9 cellular contexts compared by ENCODE assay signal in the genomic region with DNA sequence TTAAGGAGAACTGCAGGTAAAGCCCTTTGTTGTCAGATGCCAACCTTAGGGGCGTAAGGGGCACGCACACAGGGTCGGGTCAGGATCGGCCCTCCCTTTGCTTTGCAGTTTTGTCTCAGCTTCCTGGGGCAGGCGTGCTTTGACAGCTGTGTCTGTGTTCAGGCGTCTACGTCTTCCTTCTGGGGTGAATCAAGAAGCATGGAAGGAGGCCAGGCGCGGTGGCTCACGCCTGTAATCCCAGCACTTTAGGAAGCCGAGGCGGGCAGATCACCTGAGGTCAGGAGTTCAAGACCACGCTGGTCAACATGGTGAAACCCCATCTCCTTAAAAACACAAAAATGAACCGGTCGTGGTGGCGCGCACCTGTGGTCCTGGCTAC. TPM values are rescaled to one million over a fixed set of nuclear protein-coding genes. Genes with fewer than 3 reads are reported as not detected.
DNase-seq lines count a peak whose midpoint lies in the region; ATAC-seq, FAIRE-seq and TF ChIP-seq lines count a peak whose summit lies in the region.
"Had no signal": no experiment of that assay in that cellular context is flagged by ENCODE, and none has a peak within 500 bp of the region (broad histone marks: within the 10 kb centered on the region; RNA-seq: fewer than 3 reads in every experiment).

No MANE protein-coding gene starts in this region.

- peaks cover 52% of the 10 kb centered on the region for H3K4me1 Mint-ChIP-seq in activated T-cell treated with anti-CD3 and anti-CD28 coated beads, Interleukin-2, amount 50 U/mL, for 4 hours (ENCODE audit: low read depth)
- H3K4me1 Mint-ChIP-seq in activated T-helper 2 cell treated with anti-CD3 and anti-CD28 coated beads, Interferon-gamma antibody, Interleukin-2, Interleukin-4, amounts not matched to agents 10 μg/mL and 5 μg/mL and 100 μg/mL, durations not matched to agents 14 hours and 24 hours and 36 hours (ENCODE audit: low read depth): peaks cover 36% of the 10 kb centered on the region

- no peaks in the 10 kb centered on the region for H3K9me1 ChIP-seq in keratinocyte (ENCODE audit: control insufficient read depth, extremely low read depth, insufficient read depth, low read length)

- dilution Hi-C loops in keratinocyte (cut with MboI; ENCODE audit: extremely low pct_ligation_motif_present, low sequenced_read_pairs): no loop called here

- H3K36me3 ChIP-seq in keratinocyte (ENCODE audit: control insufficient read depth in 2 of 2, extremely low read depth in 1 of 2, insufficient read depth in 2 of 2, low read length in 2 of 2): peaks cover 21 to 29% of the 10 kb centered on the region in 2 experiments
- H3K36me3 ChIP-seq in stomach smooth muscle (ENCODE audit: control insufficient read depth in 2 of 2, insufficient read depth in 2 of 2, low read length in 2 of 2): peaks cover 10 to 29% of the 10 kb centered on the region in 2 donors

- ATAC-seq in activated T-cell treated with anti-CD3 and anti-CD28 coated beads, Interleukin-2, amount 50 U/mL, for 4 hours: no peak
- no peak for ATAC-seq in GM21515 (IDR thresholded peaks at IDR 0.05; ENCODE audit: unreplicated experiment)

- peak overlapping the region; percentile 80 for H3K4me2 ChIP-seq in keratinocyte (ENCODE audit: control insufficient read depth, extremely low read depth, insufficient read depth, low read depth, low read length)

- TF ChIP-seq CTCF in keratinocyte (optimal IDR thresholded peaks at IDR 0.05 in 1 of 3, IDR thresholded peaks at IDR 0.05 in 1 of 3, conservative IDR thresholded peaks at IDR 0.05 in 1 of 3; ENCODE audit: extremely low read depth in 1 of 3, insufficient read depth in 2 of 3, low read length in 3 of 3): no peak

- H3K9ac ChIP-seq in keratinocyte (ENCODE audit: control insufficient read depth, extremely low read depth, insufficient read depth, low read length) (no peak overlapping the region), stomach smooth muscle (ENCODE audit: low read length in 2 of 2) (no peak overlapping the region)

- no peak overlapping the region for H2AFZ ChIP-seq in keratinocyte (ENCODE audit: control insufficient read depth, low read length)

- peaks cover 21% of the 10 kb centered on the region for H3K4me1 ChIP-seq in keratinocyte (ENCODE audit: control insufficient read depth, extremely low read depth, insufficient read depth, low read length)
- H3K4me1 ChIP-seq in stomach smooth muscle (ENCODE audit: control insufficient read depth, insufficient read depth, low read length): peaks cover 29% of the 10 kb centered on the region

- intact Hi-C loops in activated T-helper 2 cell treated with anti-CD3 and anti-CD28 coated beads, Interferon-gamma antibody, Interleukin-2, Interleukin-4, amounts not matched to agents 10 μg/mL and 5 μg/mL and 100 μg/mL, durations not matched to agents 14 hours and 24 hours and 36 hours (cut with micrococcal nuclease): loop anchor here (5.0 to 10.0 kb wide), 2 partner anchors 33 to 266 kb away; a partner anchor contains a TSS

- peaks cover 34% of the 10 kb centered on the region for H3K36me3 Mint-ChIP-seq in activated T-cell treated with anti-CD3 and anti-CD28 coated beads, Interleukin-2, amount 50 U/mL, for 4 hours (ENCODE audit: insufficient read depth)
- H3K36me3 Mint-ChIP-seq in activated T-helper 2 cell treated with anti-CD3 and anti-CD28 coated beads, Interferon-gamma antibody, Interleukin-2, Interleukin-4, amounts not matched to agents 10 μg/mL and 5 μg/mL and 100 μg/mL, durations not matched to agents 14 hours and 24 hours and 36 hours (ENCODE audit: low read depth): peaks cover 73% of the 10 kb centered on the region

- no peaks in the 10 kb centered on the region for H3K27me3 Mint-ChIP-seq in activated T-cell treated with anti-CD3 and anti-CD28 coated beads, Interleukin-2, amount 50 U/mL, for 4 hours (ENCODE audit: low read depth)
- no peaks in the 10 kb centered on the region for H3K27me3 Mint-ChIP-seq in activated T-helper 2 cell treated with anti-CD3 and anti-CD28 coated beads, Interferon-gamma antibody, Interleukin-2, Interleukin-4, amounts not matched to agents 10 μg/mL and 5 μg/mL and 100 μg/mL, durations not matched to agents 14 hours and 24 hours and 36 hours (ENCODE audit: low read depth)

- H3K4me3 ChIP-seq in keratinocyte (ENCODE audit: control insufficient read depth in 2 of 3, extremely low read depth in 1 of 3, insufficient read depth in 2 of 3, low read depth in 1 of 3, low read length in 3 of 3): peak overlapping the region; percentile 77 to 81 (median 79)
- H3K4me3 ChIP-seq in stomach smooth muscle (ENCODE audit: low read length in 2 of 2): peak overlapping the region; percentile 71 to 83

- peaks cover 82% of the 10 kb centered on the region for H3K79me2 ChIP-seq in keratinocyte (ENCODE audit: control insufficient read depth, insufficient read depth, low read length)

- H3K27ac Mint-ChIP-seq in activated T-helper 2 cell treated with anti-CD3 and anti-CD28 coated beads, Interferon-gamma antibody, Interleukin-2, Interleukin-4, amounts not matched to agents 10 μg/mL and 5 μg/mL and 100 μg/mL, durations not matched to agents 14 hours and 24 hours and 36 hours: peak overlapping the region; percentile 22

- peaks cover 4% of the 10 kb centered on the region for H4K20me1 ChIP-seq in keratinocyte (ENCODE audit: control insufficient read depth, extremely low read depth, insufficient read depth, low read length)

- no peak for DNase-seq in activated T-cell treated with anti-CD3 and anti-CD28 coated beads, Interleukin-2, amount 50 U/mL, for 4 hours
- no peak for DNase-seq in activated T-cell treated with anti-CD3 and anti-CD28 coated beads, Interleukin-2, amount 50 U/mL, for 1 hour
- no peak for DNase-seq in activated T-helper 2 cell treated with anti-CD3 and anti-CD28 coated beads, Interferon-gamma antibody, Interleukin-2, Interleukin-4, amounts not matched to agents 10 μg/mL and 5 μg/mL and 100 μg/mL, durations not matched to agents 14 hours and 24 hours and 36 hours (ENCODE audit: low spot score)
- DNase-seq in keratinocyte (ENCODE audit: low read depth, low spot score) (no peak), OCI-M2 (lab: John Stamatoyannopoulos, UW; ENCODE audit: unreplicated experiment) (no peak), SW480 (ENCODE audit: low spot score) (no peak)
- DNase-seq: NCI-H187 had no signal

- H3K27ac ChIP-seq in keratinocyte (ENCODE audit: control insufficient read depth, insufficient read depth, low read length): no peak overlapping the region
- H3K27ac ChIP-seq in stomach smooth muscle (ENCODE audit: low read length): no peak overlapping the region

- peak overlapping the region; percentile 85 for H3K4me3 Mint-ChIP-seq in activated T-cell treated with anti-CD3 and anti-CD28 coated beads, Interleukin-2, amount 50 U/mL, for 4 hours
- H3K4me3 Mint-ChIP-seq in activated T-helper 2 cell treated with anti-CD3 and anti-CD28 coated beads, Interferon-gamma antibody, Interleukin-2, Interleukin-4, amounts not matched to agents 10 μg/mL and 5 μg/mL and 100 μg/mL, durations not matched to agents 14 hours and 24 hours and 36 hours (ENCODE audit: low read depth): peak overlapping the region; percentile 81

- H3K9me3 Mint-ChIP-seq in activated T-cell treated with anti-CD3 and anti-CD28 coated beads, Interleukin-2, amount 50 U/mL, for 4 hours: no peaks in the 10 kb centered on the region
- H3K9me3 Mint-ChIP-seq in activated T-helper 2 cell treated with anti-CD3 and anti-CD28 coated beads, Interferon-gamma antibody, Interleukin-2, Interleukin-4, amounts not matched to agents 10 μg/mL and 5 μg/mL and 100 μg/mL, durations not matched to agents 14 hours and 24 hours and 36 hours: peaks cover 7% of the 10 kb centered on the region

- no peaks in the 10 kb centered on the region for H3K27me3 ChIP-seq in keratinocyte (ENCODE audit: control insufficient read depth, extremely low read depth, insufficient read depth, low read length)
- H3K27me3 ChIP-seq in stomach smooth muscle (ENCODE audit: control insufficient read depth in 1 of 2, insufficient read depth in 2 of 2, low read length in 2 of 2): no peaks in the 10 kb centered on the region

- H3K9me3 ChIP-seq in keratinocyte (ENCODE audit: control insufficient read depth, low read depth, low read length) (no peaks in the 10 kb centered on the region), stomach smooth muscle (ENCODE audit: control insufficient read depth in 2 of 2, low read length in 2 of 2) (no peaks in the 10 kb centered on the region)

- FAIRE-seq in keratinocyte (lab: Jason Lieb, UNC): no peak

RNA-seq across cellular contexts. Expression of a gene that starts 1.3 kb away (rescaled TPM):
- 10 to 100 TPM; 38.1 to 43.9 (median 42.0) TPM for total RNA-seq in activated T-cell treated with anti-CD3 and anti-CD28 coated beads, Interleukin-2, amount 50 U/mL, for 4 hours
- 29.0 and 36.1 TPM in 2 replicates for total RNA-seq in activated T-helper 2 cell treated with anti-CD3 and anti-CD28 coated beads, Interferon-gamma antibody, Interleukin-2, Interleukin-4, amounts not matched to agents 10 μg/mL and 5 μg/mL and 100 μg/mL, durations not matched to agents 14 hours and 24 hours and 36 hours
- 7.8 to 13.5 TPM (median 12.2 TPM) in 3 replicates for polyA plus RNA-seq in keratinocyte
- 6.3 TPM for polyA plus RNA-seq in keratinocyte (2011; ENCODE audit: low read depth)
- polyA plus RNA-seq in keratinocyte (2011; cell fraction: cytosol; rRNA removed): 3.9 and 8.9 TPM in 2 replicates
- polyA plus RNA-seq in keratinocyte (2011; cell fraction: nucleus; rRNA removed): 24.4 and 29.3 TPM in 2 replicates
- polyA plus RNA-seq in keratinocyte (2012; ENCODE audit: low replicate concordance): 9.7 and 18.1 TPM in 2 replicates
- polyA minus RNA-seq in keratinocyte: 6.9 to 20.2 TPM (median 9.2 TPM) in 3 replicates
- 8.8 TPM for polyA minus RNA-seq in keratinocyte (2011; cell fraction: cytosol; rRNA and poly(A)+ RNA removed)
- polyA minus RNA-seq in keratinocyte (2011; cell fraction: nucleus; rRNA and poly(A)+ RNA removed): 6.9 and 9.7 TPM in 2 replicates

RNA-seq across cellular contexts. Expression of a gene that starts 1.4 kb away (rescaled TPM):
- total RNA-seq in activated T-cell treated with anti-CD3 and anti-CD28 coated beads, Interleukin-2, amount 50 U/mL, for 4 hours: 10 to 100 TPM; 62.1 to 67.1 (median 63.5) TPM
- 59.0 and 59.1 TPM in 2 replicates for total RNA-seq in activated T-helper 2 cell treated with anti-CD3 and anti-CD28 coated beads, Interferon-gamma antibody, Interleukin-2, Interleukin-4, amounts not matched to agents 10 μg/mL and 5 μg/mL and 100 μg/mL, durations not matched to agents 14 hours and 24 hours and 36 hours
- 29.7 to 37.4 TPM (median 30.4 TPM) in 3 replicates for polyA plus RNA-seq in keratinocyte
- 20.9 TPM for polyA plus RNA-seq in keratinocyte (2011; ENCODE audit: low read depth)
- polyA plus RNA-seq in keratinocyte (2011; cell fraction: cytosol; rRNA removed): 15.8 and 25.3 TPM in 2 replicates
- polyA plus RNA-seq in keratinocyte (2011; cell fraction: nucleus; rRNA removed): 46.0 and 47.3 TPM in 2 replicates
- polyA plus RNA-seq in keratinocyte (2012; ENCODE audit: low replicate concordance): 18.3 and 33.6 TPM in 2 replicates
- polyA minus RNA-seq in keratinocyte: 12.5 to 46.9 TPM (median 15.5 TPM) in 3 replicates
- 21.1 TPM for polyA minus RNA-seq in keratinocyte (2011; cell fraction: cytosol; rRNA and poly(A)+ RNA removed)
- polyA minus RNA-seq in keratinocyte (2011; cell fraction: nucleus; rRNA and poly(A)+ RNA removed): 14.7 and 14.8 TPM in 2 replicates

RNA-seq across cellular contexts. Expression of a gene that starts 12.7 kb away (rescaled TPM):
- total RNA-seq in activated T-cell treated with anti-CD3 and anti-CD28 coated beads, Interleukin-2, amount 50 U/mL, for 4 hours: under 1 TPM in 1 of 3 donors, not detected in 2; 0.47 TPM
- not detected in 2 replicates for total RNA-seq in activated T-helper 2 cell treated with anti-CD3 and anti-CD28 coated beads, Interferon-gamma antibody, Interleukin-2, Interleukin-4, amounts not matched to agents 10 μg/mL and 5 μg/mL and 100 μg/mL, durations not matched to agents 14 hours and 24 hours and 36 hours
- 51.9 to 151 TPM (median 58.1 TPM) in 3 replicates for polyA plus RNA-seq in keratinocyte
- polyA plus RNA-seq in keratinocyte (2011; ENCODE audit: low read depth): not detected
- 22.8 and 142 TPM in 2 replicates for polyA plus RNA-seq in keratinocyte (2011; cell fraction: cytosol; rRNA removed)
- 36.9 and 60.1 TPM in 2 replicates for polyA plus RNA-seq in keratinocyte (2011; cell fraction: nucleus; rRNA removed)
- 0.62 and 194 TPM in 2 replicates for polyA plus RNA-seq in keratinocyte (2012; ENCODE audit: low replicate concordance)
- 16.6 to 69.8 TPM (median 21.5 TPM) in 3 replicates for polyA minus RNA-seq in keratinocyte
- polyA minus RNA-seq in keratinocyte (2011; cell fraction: cytosol; rRNA and poly(A)+ RNA removed): 176 TPM
- 25.7 and 29.0 TPM in 2 replicates for polyA minus RNA-seq in keratinocyte (2011; cell fraction: nucleus; rRNA and poly(A)+ RNA removed)

RNA-seq across cellular contexts. Expression of a gene that starts 27.3 kb away (rescaled TPM):
- total RNA-seq in activated T-cell treated with anti-CD3 and anti-CD28 coated beads, Interleukin-2, amount 50 U/mL, for 4 hours: 10 to 100 TPM in 1 of 3 donors, 1 to 10 TPM in 2; 7.1 to 10.4 (median 9.3) TPM
- total RNA-seq in activated T-helper 2 cell treated with anti-CD3 and anti-CD28 coated beads, Interferon-gamma antibody, Interleukin-2, Interleukin-4, amounts not matched to agents 10 μg/mL and 5 μg/mL and 100 μg/mL, durations not matched to agents 14 hours and 24 hours and 36 hours: 15.7 TPM in 2 replicates
- 0.60 to 3.5 TPM (median 0.75 TPM) in 3 replicates for polyA plus RNA-seq in keratinocyte
- 0.29 TPM for polyA plus RNA-seq in keratinocyte (2011; ENCODE audit: low read depth)
- 0.13 and 1.2 TPM in 2 replicates for polyA plus RNA-seq in keratinocyte (2011; cell fraction: cytosol; rRNA removed)
- polyA plus RNA-seq in keratinocyte (2011; cell fraction: nucleus; rRNA removed): 9.4 and 13.5 TPM in 2 replicates
- 1.5 TPM in 2 replicates for polyA plus RNA-seq in keratinocyte (2012; ENCODE audit: low replicate concordance)
- polyA minus RNA-seq in keratinocyte: 0.45 to 0.59 TPM (median 0.52 TPM) in 3 replicates
- polyA minus RNA-seq in keratinocyte (2011; cell fraction: cytosol; rRNA and poly(A)+ RNA removed): not detected
- polyA minus RNA-seq in keratinocyte (2011; cell fraction: nucleus; rRNA and poly(A)+ RNA removed): 3.3 and 6.1 TPM in 2 replicates

RNA-seq across cellular contexts. Expression of a gene that starts 30.4 kb away (rescaled TPM):
- total RNA-seq in activated T-cell treated with anti-CD3 and anti-CD28 coated beads, Interleukin-2, amount 50 U/mL, for 4 hours: 10 to 100 TPM; 17.2 to 18.1 (median 17.3) TPM
- total RNA-seq in activated T-helper 2 cell treated with anti-CD3 and anti-CD28 coated beads, Interferon-gamma antibody, Interleukin-2, Interleukin-4, amounts not matched to agents 10 μg/mL and 5 μg/mL and 100 μg/mL, durations not matched to agents 14 hours and 24 hours and 36 hours: 48.3 and 53.0 TPM in 2 replicates
- 18.3 to 33.6 TPM (median 23.5 TPM) in 3 replicates for polyA plus RNA-seq in keratinocyte
- 11.9 TPM for polyA plus RNA-seq in keratinocyte (2011; ENCODE audit: low read depth)
- polyA plus RNA-seq in keratinocyte (2011; cell fraction: cytosol; rRNA removed): 8.2 and 30.1 TPM in 2 replicates
- polyA plus RNA-seq in keratinocyte (2011; cell fraction: nucleus; rRNA removed): 26.1 and 47.7 TPM in 2 replicates
- 19.5 and 45.1 TPM in 2 replicates for polyA plus RNA-seq in keratinocyte (2012; ENCODE audit: low replicate concordance)
- 5.2 to 19.3 TPM (median 8.9 TPM) in 3 replicates for polyA minus RNA-seq in keratinocyte
- 47.8 TPM for polyA minus RNA-seq in keratinocyte (2011; cell fraction: cytosol; rRNA and poly(A)+ RNA removed)
- 9.2 and 15.1 TPM in 2 replicates for polyA minus RNA-seq in keratinocyte (2011; cell fraction: nucleus; rRNA and poly(A)+ RNA removed)
